15 cellular contexts compared by ENCODE assay signal in genomic region chr7:7820939-7821338, GRCh38.
A peak's percentile ranks its signal among the peaks of the same experiment; 100 is the strongest.
DNase-seq lines count a peak whose midpoint lies in the region; ATAC-seq and TF ChIP-seq lines count a peak whose summit lies in the region.
"Had no signal": no experiment of that assay in that cellular context is flagged by ENCODE, and none has a peak within 500 bp of the region (broad histone marks: within the 10 kb centered on the region; RNA-seq: fewer than 3 reads in every experiment).

No MANE protein-coding gene starts in this region.

- no peaks in the 10 kb centered on the region for H3K27me3 ChIP-seq in WERI-Rb-1 (ENCODE audit: insufficient read depth, low read depth, severe bottlenecking)
- H3K27me3 ChIP-seq: Peyer's patch had no signal

- no peaks in the 10 kb centered on the region for H3K36me3 ChIP-seq in WERI-Rb-1
- H3K36me3 ChIP-seq: Peyer's patch had no signal

- no peaks in the 10 kb centered on the region for H3K27me3 Mint-ChIP-seq in memory B cell

- TF ChIP-seq CTCF in GM13976 (IDR thresholded peaks at IDR 0.05; ENCODE audit: borderline replicate concordance, control extremely low read depth, extremely low read depth, insufficient read depth, missing control alignments) (no peak), WERI-Rb-1 (IDR thresholded peaks at IDR 0.05; ENCODE audit: low read depth, low read length) (no peak)

- H3K27ac Mint-ChIP-seq in memory B cell, result peak overlapping the region; percentile 66

- H3K4me3 Mint-ChIP-seq in memory B cell, result peak overlapping the region; percentile 49

- H3K27ac ChIP-seq in WERI-Rb-1, result no peak overlapping the region
- H3K27ac ChIP-seq: Peyer's patch had no signal

- DNase-seq in NCI-H1105 treated with DMSO at 0.1 percent for 48 hours (lab: John Stamatoyannopoulos, UW) (peak; percentile 85), memory B cell (ENCODE audit: low spot score in 2 of 2) (peak in 1 of 2 donors; percentile 13), GM13976 (ENCODE audit: low spot score) (no peak), WERI-Rb-1 (no peak)
- DNase-seq: activated CD8-positive, alpha-beta memory T cell treated with anti-CD3 and anti-CD28 coated beads, Interleukin-2, amount 50 U/mL, for 48 hours; amniotic stem cell; left ventricle myocardium superior; Peyer's patch; posterior cingulate gyrus; stimulated activated CD4-positive, alpha-beta T cell treated with anti-CD3 and anti-CD28 coated beads, Interleukin-4, amount 100 ng/mL, for 4 hours; T-helper 9 cell had no signal

- H3K4me1 Mint-ChIP-seq in memory B cell, result peaks cover 36% of the 10 kb centered on the region

- H3K36me3 Mint-ChIP-seq in memory B cell, result peaks cover 14% of the 10 kb centered on the region

- ATAC-seq in GM19035 (IDR thresholded peaks at IDR 0.05; ENCODE audit: unreplicated experiment) (peak; percentile 34), HG02763 (IDR thresholded peaks at IDR 0.05; ENCODE audit: unreplicated experiment) (peak; percentile 35), memory B cell (ENCODE audit: low read depth) (peak; percentile 69), GM18520 (IDR thresholded peaks at IDR 0.05; ENCODE audit: unreplicated experiment) (no peak), GM19324 (IDR thresholded peaks at IDR 0.05; ENCODE audit: low FRiP score, unreplicated experiment) (no peak)
- ATAC-seq: left ventricle myocardium superior had no signal

- H3K9me3 ChIP-seq in WERI-Rb-1 (ENCODE audit: severe bottlenecking), result no peaks in the 10 kb centered on the region
- H3K9me3 ChIP-seq: Peyer's patch had no signal

- H3K4me3 ChIP-seq in WERI-Rb-1 (ENCODE audit: low read depth, low read length), result no peak overlapping the region
- H3K4me3 ChIP-seq: Peyer's patch had no signal

- in situ Hi-C loops in GM13976 (cut with MboI; ENCODE audit: low sequenced_read_pairs, unreplicated experiment), result no loop called here

- peaks cover 4% of the 10 kb centered on the region for H3K9me3 Mint-ChIP-seq in memory B cell

Comparison
In these comparisons a context has a peak if more than half of its experiments do, and no peak if none do; other contexts are left out.
1. ATAC-seq: peak in GM19035 (single experiment), HG02763 (single experiment) and memory B cell (single experiment); none in GM18520 (single experiment) and GM19324 (single experiment).